In genomic region chr9:114288233-114289051, GRCh38 we compare ENCODE assay signal across 10 cellular contexts. TPM values are rescaled to one million over a fixed set of nuclear protein-coding genes. Genes with fewer than 3 reads are reported as not detected.
DNase-seq lines count a peak whose midpoint lies in the region; ATAC-seq, FAIRE-seq and TF ChIP-seq lines count a peak whose summit lies in the region.
"Had no signal": no experiment of that assay in that cellular context is flagged by ENCODE, and none has a peak within 500 bp of the region (broad histone marks: within the 10 kb centered on the region; RNA-seq: fewer than 3 reads in every experiment).

No MANE protein-coding gene starts in this region.

- CTCF ChIA-PET in PC-3 (lab: Charles Lee): no interaction called here

- no peak overlapping the region for H3K9ac ChIP-seq in PC-3 (ENCODE audit: low read length)

- no peaks in the 10 kb centered on the region for H3F3A ChIP-seq in PC-3 (ENCODE audit: low read length, unreplicated experiment)

- no TSS peak for BruUV-seq in PC-3 (replicated peaks; lab: Mats Ljungman, UMichigan)

- no peak overlapping the region for H3K4me2 ChIP-seq in PC-3 (ENCODE audit: low read length)

- no peak overlapping the region for H3K27ac Mint-ChIP-seq in natural killer cell treated with Interleukin-12 subunit alpha and Interleukin-12 subunit beta and Interleukin-15 and Interleukin-18, amount 100 ng/mL, for 72 hours
- no peak overlapping the region for H3K27ac Mint-ChIP-seq in immature natural killer cell
- H3K27ac Mint-ChIP-seq in stimulated activated naive B cell treated with anti-CD40 and anti-IgM and Interleukin-4, amounts not matched to agents 10 μg/mL and 1 μg/mL and 100 μg/mL, for 72 hours: no peak overlapping the region
- H3K27ac Mint-ChIP-seq: T-helper 1 cell treated with Interleukin-12 subunit alpha and Interleukin-12 subunit beta and Interleukin-4 antibody, amounts not matched to agents 30 μg/mL and 1 μg/mL, for 36 hours had no signal

- H3K9me3 Mint-ChIP-seq in natural killer cell treated with Interleukin-12 subunit alpha and Interleukin-12 subunit beta and Interleukin-15 and Interleukin-18, amount 100 ng/mL, for 72 hours: no peaks in the 10 kb centered on the region
- no peaks in the 10 kb centered on the region for H3K9me3 Mint-ChIP-seq in immature natural killer cell
- H3K9me3 Mint-ChIP-seq in stimulated activated naive B cell treated with anti-CD40 and anti-IgM and Interleukin-4, amounts not matched to agents 10 μg/mL and 1 μg/mL and 100 μg/mL, for 72 hours: no peaks in the 10 kb centered on the region
- H3K9me3 Mint-ChIP-seq: T-helper 1 cell treated with Interleukin-12 subunit alpha and Interleukin-12 subunit beta and Interleukin-4 antibody, amounts not matched to agents 30 μg/mL and 1 μg/mL, for 36 hours had no signal

- H4K20me1 ChIP-seq in PC-3 (ENCODE audit: low read length): no peaks in the 10 kb centered on the region

- H3K4me1 Mint-ChIP-seq in natural killer cell treated with Interleukin-12 subunit alpha and Interleukin-12 subunit beta and Interleukin-15 and Interleukin-18, amount 100 ng/mL, for 72 hours (ENCODE audit: low read depth in 2 of 2): peaks cover 4% of the 10 kb centered on the region in 2 donors
- H3K4me1 Mint-ChIP-seq in immature natural killer cell: no peaks in the 10 kb centered on the region
- H3K4me1 Mint-ChIP-seq in stimulated activated naive B cell treated with anti-CD40 and anti-IgM and Interleukin-4, amounts not matched to agents 10 μg/mL and 1 μg/mL and 100 μg/mL, for 72 hours: peaks cover 6% of the 10 kb centered on the region in 2 donors

- no peaks in the 10 kb centered on the region for H3K79me2 ChIP-seq in PC-3 (ENCODE audit: low read length)

- intact Hi-C loops in PC-3 (cut with micrococcal nuclease): no loop called here
- intact Hi-C loops in pancreas (cut with DNase I): loop anchor here in 2 of 3 donors (5.0 kb wide), 1 partner anchor 181 kb away; no protein-coding TSS in a partner anchor

- no peaks in the 10 kb centered on the region for H3K36me3 Mint-ChIP-seq in natural killer cell treated with Interleukin-12 subunit alpha and Interleukin-12 subunit beta and Interleukin-15 and Interleukin-18, amount 100 ng/mL, for 72 hours
- no peaks in the 10 kb centered on the region for H3K36me3 Mint-ChIP-seq in immature natural killer cell
- no peaks in the 10 kb centered on the region for H3K36me3 Mint-ChIP-seq in stimulated activated naive B cell treated with anti-CD40 and anti-IgM and Interleukin-4, amounts not matched to agents 10 μg/mL and 1 μg/mL and 100 μg/mL, for 72 hours

- H3K36me3 ChIP-seq in PC-3 (ENCODE audit: low read depth, low read length) (no peaks in the 10 kb centered on the region), pancreas (peaks cover 0 to 10% (median 0%) of the 10 kb centered on the region in 3 donors)

- no peak for FAIRE-seq in pancreas (lab: Jason Lieb, UNC)

- H3K4me1 ChIP-seq in PC-3 (ENCODE audit: insufficient read depth, low read length) (peaks cover 9% of the 10 kb centered on the region), pancreas (no peaks in the 10 kb centered on the region)

- 78 to 79% methylated on average over 23 of the region's 23 CpGs for WGBS in pancreas, 2 donors

- POLR2A ChIA-PET in PC-3 (lab: Charles Lee; ENCODE audit: unreplicated experiment): no interaction called here

- H3K4me3 Mint-ChIP-seq in natural killer cell treated with Interleukin-12 subunit alpha and Interleukin-12 subunit beta and Interleukin-15 and Interleukin-18, amount 100 ng/mL, for 72 hours: no peak overlapping the region
- H3K4me3 Mint-ChIP-seq in immature natural killer cell: no peak overlapping the region
- no peak overlapping the region for H3K4me3 Mint-ChIP-seq in stimulated activated naive B cell treated with anti-CD40 and anti-IgM and Interleukin-4, amounts not matched to agents 10 μg/mL and 1 μg/mL and 100 μg/mL, for 72 hours
- H3K4me3 Mint-ChIP-seq: T-helper 1 cell treated with Interleukin-12 subunit alpha and Interleukin-12 subunit beta and Interleukin-4 antibody, amounts not matched to agents 30 μg/mL and 1 μg/mL, for 36 hours had no signal

- peak; percentile 90 for DNase-seq in EH (ENCODE audit: low read depth)
- peak; percentile 23 for DNase-seq in PC-3
- peak; percentile 31 for DNase-seq in fibroblast of mammary gland (ENCODE audit: low read depth)
- peak in 4 of 6 donors; percentile 6 to 62 (median 38) for DNase-seq in pancreas
- DNase-seq in natural killer cell treated with Interleukin-12 subunit alpha and Interleukin-12 subunit beta and Interleukin-15 and Interleukin-18, amount 100 ng/mL, for 72 hours (ENCODE audit: low spot score): no peak
- no peak for DNase-seq in immature natural killer cell
- DNase-seq in stimulated activated naive B cell treated with anti-CD40 and anti-IgM and Interleukin-4, amounts not matched to agents 10 μg/mL and 1 μg/mL and 100 μg/mL, for 72 hours: no peak
- DNase-seq in hepatic stellate cell (ENCODE audit: low spot score): no peak
- DNase-seq: amygdala had no signal

- H3K4me3 ChIP-seq in PC-3 (ENCODE audit: low read length) (no peak overlapping the region), fibroblast of mammary gland (ENCODE audit: control insufficient read depth, low read depth, low read length) (no peak overlapping the region), pancreas (no peak overlapping the region)

- H3K27me3 Mint-ChIP-seq in natural killer cell treated with Interleukin-12 subunit alpha and Interleukin-12 subunit beta and Interleukin-15 and Interleukin-18, amount 100 ng/mL, for 72 hours: peaks cover 7 to 12% of the 10 kb centered on the region in 2 donors
- peaks cover 0 to 3% (median 3%) of the 10 kb centered on the region in 3 donors for H3K27me3 Mint-ChIP-seq in immature natural killer cell (ENCODE audit: low read depth in 3 of 3)
- peaks cover 14 to 19% of the 10 kb centered on the region in 2 donors for H3K27me3 Mint-ChIP-seq in stimulated activated naive B cell treated with anti-CD40 and anti-IgM and Interleukin-4, amounts not matched to agents 10 μg/mL and 1 μg/mL and 100 μg/mL, for 72 hours

- H3K27ac ChIP-seq in PC-3 (ENCODE audit: low read length) (no peak overlapping the region), pancreas (peak overlapping the region in 1 of 4 donors; percentile 4)

- H3K27me3 ChIP-seq in PC-3 (ENCODE audit: low read length) (no peaks in the 10 kb centered on the region), pancreas (no peaks in the 10 kb centered on the region)

- H3K9me2 ChIP-seq in PC-3 (replicated peaks; ENCODE audit: low read length): no peaks in the 10 kb centered on the region

- ATAC-seq in PC-3 (no peak), pancreas (peak in 2 of 4 donors; percentile 30 to 67)
- no peak for ATAC-seq in natural killer cell treated with Interleukin-12 subunit alpha and Interleukin-12 subunit beta and Interleukin-15 and Interleukin-18, amount 100 ng/mL, for 72 hours
- ATAC-seq in stimulated activated naive B cell treated with anti-CD40 and anti-IgM and Interleukin-4, amounts not matched to agents 10 μg/mL and 1 μg/mL and 100 μg/mL, for 72 hours (replicated peaks): no peak

- H3K9me3 ChIP-seq in PC-3 (ENCODE audit: low read length) (no peaks in the 10 kb centered on the region), pancreas (no peaks in the 10 kb centered on the region)

- no peak overlapping the region for H2AFZ ChIP-seq in PC-3 (ENCODE audit: low read length)

- TF ChIP-seq CTCF in PC-3 (conservative IDR thresholded peaks at IDR 0.05; ENCODE audit: low read depth, low read length) (no peak), fibroblast of mammary gland (conservative IDR thresholded peaks at IDR 0.05; ENCODE audit: control insufficient read depth, insufficient read depth, low read depth, low read length) (no peak), pancreas (IDR thresholded peaks at IDR 0.05) (no peak)

RNA-seq across cellular contexts. Expression of gene ORM1, which starts 34.5 kb away (rescaled TPM):
- total RNA-seq in PC-3 (2014; rRNA removed): not detected in 2 replicates
- total RNA-seq in pancreas: 10 to 100 TPM in 1 of 6 donors, under 1 TPM in 2, not detected in 3; 0.38 to 10.2 (median 0.92) TPM
- 1 to 10 TPM in 1 of 2 donors, under 1 TPM in 1; 0.82 to 1.6 TPM for polyA plus RNA-seq in pancreas
- not detected for total RNA-seq in natural killer cell treated with Interleukin-12 subunit alpha and Interleukin-12 subunit beta and Interleukin-15 and Interleukin-18, amount 100 ng/mL, for 72 hours
- polyA plus RNA-seq in immature natural killer cell: not detected

RNA-seq across cellular contexts. Expression of gene ORM2, which starts 41.2 kb away (rescaled TPM):
- total RNA-seq in PC-3 (2014; rRNA removed): not detected in 2 replicates
- total RNA-seq in pancreas: 1 to 10 TPM in 1 of 6 donors, under 1 TPM in 1, not detected in 4; 0.66 to 3.1 TPM
- under 1 TPM; 0.12 to 0.34 TPM for polyA plus RNA-seq in pancreas
- not detected for total RNA-seq in natural killer cell treated with Interleukin-12 subunit alpha and Interleukin-12 subunit beta and Interleukin-15 and Interleukin-18, amount 100 ng/mL, for 72 hours
- polyA plus RNA-seq in immature natural killer cell: not detected

Comparison
In these comparisons a context has a peak if more than half of its experiments do, and no peak if none do; other contexts are left out.
1. DNase-seq: peak in EH (single experiment), PC-3 (single experiment), fibroblast of mammary gland (single experiment) and pancreas (4 of 6); none in natural killer cell treated with Interleukin-12 subunit alpha and Interleukin-12 subunit beta and Interleukin-15 and Interleukin-18, amount 100 ng/mL, for 72 hours (single experiment), immature natural killer cell (0 of 3), stimulated activated naive B cell treated with anti-CD40 and anti-IgM and Interleukin-4, amounts not matched to agents 10 μg/mL and 1 μg/mL and 100 μg/mL, for 72 hours (single experiment) and hepatic stellate cell (single experiment).